1 cellular context compared by ENCODE assay signal in genomic region chr10:34918060-34918840, GRCh38.
TF ChIP-seq lines count a peak whose summit lies in the region.

No MANE protein-coding gene starts in this region.

TF ChIP-seq in GM23338, 12 proteins besides CTCF, POLR2A, EP300 and RAD21 (continued from another document):
- TF ChIP-seq ZNF462 (CRISPR knock-in tag; IDR thresholded peaks at IDR 0.05) (no peak), REST (IDR thresholded peaks at IDR 0.05; ENCODE audit: unreplicated experiment) (no peak), EZH2phosphoT487 (IDR thresholded peaks at IDR 0.05; ENCODE audit: unreplicated experiment) (no peak)
